ENCODE assay signal across 13 cellular contexts in the genomic region with DNA sequence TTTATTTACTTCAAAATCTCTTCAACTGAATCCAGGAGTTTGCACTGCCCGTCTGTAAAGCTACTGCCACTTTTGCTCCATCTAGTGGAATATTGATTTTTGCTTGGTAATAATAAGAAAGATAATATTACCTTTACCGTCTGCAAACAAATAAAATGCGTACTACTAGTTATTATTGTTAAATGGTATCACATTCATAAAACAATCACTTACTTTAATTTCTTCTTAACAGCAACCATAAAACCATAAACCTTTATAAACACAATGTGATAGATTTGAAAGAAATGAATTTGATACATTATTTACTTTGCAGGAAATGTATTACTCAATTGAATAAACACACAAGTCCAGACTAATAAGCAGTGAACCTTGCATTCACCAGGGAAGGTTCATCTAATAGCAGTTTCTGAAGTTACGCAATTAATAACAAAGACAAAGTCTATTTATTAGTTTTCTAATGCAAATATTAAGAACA. TPM values are rescaled to one million over a fixed set of nuclear protein-coding genes. Genes with fewer than 3 reads are reported as not detected.
DNase-seq lines count a peak whose midpoint lies in the region; ATAC-seq, FAIRE-seq and TF ChIP-seq lines count a peak whose summit lies in the region.
"Had no signal": no experiment of that assay in that cellular context is flagged by ENCODE, and none has a peak within 500 bp of the region (broad histone marks: within the 10 kb centered on the region; RNA-seq: fewer than 3 reads in every experiment).

No MANE protein-coding gene starts in this region.

- intact Hi-C loops in HepG2 (cut with micrococcal nuclease; ENCODE audit: unreplicated experiment): no loop called here

- H3K27ac ChIP-seq in HepG2 (ENCODE audit: extremely low read length, insufficient read depth, low read length) (no peak overlapping the region), GM23338 (ENCODE audit: low read depth) (no peak overlapping the region)
- H3K27ac ChIP-seq: stomach had no signal

- no peak overlapping the region for H3K4me3 ChIP-seq in astrocyte of the spinal cord (ENCODE audit: low read depth, low read length)
- H3K4me3 ChIP-seq in HepG2 (replicated peaks in 1 of 3; ENCODE audit: insufficient read depth in 1 of 3, low read depth in 2 of 3, low read length in 3 of 3): no peak overlapping the region
- no peak overlapping the region for H3K4me3 ChIP-seq in GM23338
- H3K4me3 ChIP-seq: stomach had no signal

- WGBS in HepG2 (ENCODE audit: low lambda C conversion rate): 39% methylated on average over 4 of the region's 4 CpGs

- no peak for TF ChIP-seq RAD21 in HepG2 (CRISPR knock-in tag; IDR thresholded peaks at IDR 0.05)

- no peak overlapping the region for H3K4me3 Mint-ChIP-seq in stimulated activated effector memory CD8-positive, alpha-beta T cell treated with anti-CD3 and anti-CD28 coated beads, Interleukin-12 subunit alpha, Interleukin-12 subunit beta, amount 100 ng/mL, for 72 hours
- no peak overlapping the region for H3K4me3 Mint-ChIP-seq in GM23338
- H3K4me3 Mint-ChIP-seq: activated naive CD8-positive, alpha-beta T cell had no signal

- H3K27me3 Mint-ChIP-seq in GM23338 (ENCODE audit: insufficient read depth, low read depth, poor library complexity): no peaks in the 10 kb centered on the region
- H3K27me3 Mint-ChIP-seq: activated naive CD8-positive, alpha-beta T cell had no signal

- H3K36me3 ChIP-seq in HepG2 (replicated peaks in 1 of 2; ENCODE audit: control insufficient read depth in 1 of 2, insufficient read depth in 2 of 2, low read length in 2 of 2) (no peaks in the 10 kb centered on the region), GM23338 (ENCODE audit: insufficient read depth) (no peaks in the 10 kb centered on the region)
- H3K36me3 ChIP-seq: stomach had no signal

- no peak for ATAC-seq in HepG2
- no peak for ATAC-seq in stimulated activated effector memory CD8-positive, alpha-beta T cell treated with anti-CD3 and anti-CD28 coated beads, Interleukin-12 subunit alpha, Interleukin-12 subunit beta, amount 100 ng/mL, for 72 hours
- ATAC-seq in GM23338: no peak

- peaks cover 22% of the 10 kb centered on the region for H3K9me3 ChIP-seq in HepG2 (ENCODE audit: low read length)
- H3K9me3 ChIP-seq: stomach had no signal

- no peaks in the 10 kb centered on the region for H3K4me1 Mint-ChIP-seq in stimulated activated effector memory CD8-positive, alpha-beta T cell treated with anti-CD3 and anti-CD28 coated beads, Interleukin-12 subunit alpha, Interleukin-12 subunit beta, amount 100 ng/mL, for 72 hours
- peaks cover 8% of the 10 kb centered on the region for H3K4me1 Mint-ChIP-seq in GM23338

- POLR2A ChIA-PET in HepG2 (lab: Yijun Ruan, JAX): no interaction called here

- H3K9me2 ChIP-seq in GM23338 (ENCODE audit: insufficient read depth): no peaks in the 10 kb centered on the region

- no TSS peak for BruUV-seq in HepG2 (replicated peaks; lab: Mats Ljungman, UMichigan)

- CTCF ChIA-PET in HepG2 (lab: Yijun Ruan, JAX; ENCODE audit: low intra/inter-chr PET ratio, low total read pairs): no interaction called here

- H3K9ac ChIP-seq in HepG2 (ENCODE audit: insufficient read depth, low read depth, low read length): no peak overlapping the region

- no peaks in the 10 kb centered on the region for H3K27me3 ChIP-seq in HepG2 (ENCODE audit: control insufficient read depth in 1 of 2, insufficient read depth in 2 of 2, low read length in 2 of 2)
- no peaks in the 10 kb centered on the region for H3K27me3 ChIP-seq in GM23338 (ENCODE audit: insufficient read depth)
- H3K27me3 ChIP-seq: stomach had no signal

- no peaks in the 10 kb centered on the region for H3K36me3 Mint-ChIP-seq in stimulated activated effector memory CD8-positive, alpha-beta T cell treated with anti-CD3 and anti-CD28 coated beads, Interleukin-12 subunit alpha, Interleukin-12 subunit beta, amount 100 ng/mL, for 72 hours
- no peaks in the 10 kb centered on the region for H3K36me3 Mint-ChIP-seq in GM23338 (ENCODE audit: low read depth)
- H3K36me3 Mint-ChIP-seq: activated naive CD8-positive, alpha-beta T cell had no signal

- H3K4me2 ChIP-seq in HepG2 (ENCODE audit: low read depth, low read length): no peak overlapping the region
- H3K4me2 ChIP-seq in GM23338: no peak overlapping the region

- H3K27ac Mint-ChIP-seq in stimulated activated effector memory CD8-positive, alpha-beta T cell treated with anti-CD3 and anti-CD28 coated beads, Interleukin-12 subunit alpha, Interleukin-12 subunit beta, amount 100 ng/mL, for 72 hours: no peak overlapping the region
- no peak overlapping the region for H3K27ac Mint-ChIP-seq in GM23338
- H3K27ac Mint-ChIP-seq: activated naive CD8-positive, alpha-beta T cell had no signal

- H3F3A ChIP-seq in GM23338 (replicated peaks; ENCODE audit: low read depth): no peaks in the 10 kb centered on the region

- H4K20me1 ChIP-seq in HepG2 (ENCODE audit: insufficient read depth, low read length) (no peaks in the 10 kb centered on the region), GM23338 (replicated peaks; ENCODE audit: insufficient read depth) (no peaks in the 10 kb centered on the region)

- no peak for TF ChIP-seq POLR2A in HepG2 (IDR thresholded peaks at IDR 0.05; ENCODE audit: insufficient read depth in 1 of 2, low read depth in 2 of 2, low read length in 2 of 2)

- H3K79me2 ChIP-seq in HepG2 (ENCODE audit: insufficient read depth, low read length) (no peaks in the 10 kb centered on the region), GM23338 (replicated peaks; ENCODE audit: insufficient read depth) (no peaks in the 10 kb centered on the region)

- peak; percentile 41 for TF ChIP-seq CTCF in astrocyte of the spinal cord (IDR thresholded peaks at IDR 0.05; ENCODE audit: low read depth, low read length)
- no peak for TF ChIP-seq CTCF in HepG2 (CRISPR knock-in tag; IDR thresholded peaks at IDR 0.05)
- no peak; a peak in 1 of 4 replicates for TF ChIP-seq CTCF in GM23338 (conservative IDR thresholded peaks at IDR 0.05; ENCODE audit: low read depth in 2 of 2)

- in situ Hi-C loops in Caki2 (cut with HindIII; ENCODE audit: low pct_unique_long_range_greater_than_20kb, low sequenced_read_pairs): no loop called here
- in situ Hi-C loops in astrocyte of the spinal cord (cut with HindIII; ENCODE audit: low sequenced_read_pairs): no loop called here
- in situ Hi-C loops in HepG2 (cut with HindIII; ENCODE audit: extremely low pct_ligation_motif_present, low pct_unique_long_range_greater_than_20kb): no loop called here

- H2AFZ ChIP-seq in HepG2 (ENCODE audit: low read length) (no peak overlapping the region), GM23338 (no peak overlapping the region)

- DNase-seq in Caki2 (ENCODE audit: low read depth) (peak; percentile 36), NCI-H1092 (lab: John Stamatoyannopoulos, UW) (peak; percentile 62), astrocyte of the spinal cord (ENCODE audit: low read depth, low spot score) (peak; percentile 34), HepG2 (ENCODE audit: low spot score) (peak; percentile 3), urothelium cell line (ENCODE audit: low spot score) (no peak), GM23338 (ENCODE audit: low spot score) (no peak), NCI-H1694 treated with DMSO at 0.1 percent for 48 hours (lab: John Stamatoyannopoulos, UW) (no peak)
- DNase-seq in stimulated activated effector memory CD8-positive, alpha-beta T cell treated with anti-CD3 and anti-CD28 coated beads, Interleukin-12 subunit alpha, Interleukin-12 subunit beta, amount 100 ng/mL, for 72 hours (ENCODE audit: low spot score in 2 of 2): no peak
- DNase-seq: activated CD4-positive, alpha-beta T cell treated with anti-CD3 and anti-CD28 coated beads for 1 hour; erythroblast; mesendoderm; stomach had no signal

- peaks cover 6% of the 10 kb centered on the region for H3K9me3 Mint-ChIP-seq in stimulated activated effector memory CD8-positive, alpha-beta T cell treated with anti-CD3 and anti-CD28 coated beads, Interleukin-12 subunit alpha, Interleukin-12 subunit beta, amount 100 ng/mL, for 72 hours
- no peaks in the 10 kb centered on the region for H3K9me3 Mint-ChIP-seq in GM23338

- no peak for FAIRE-seq in HepG2 (lab: Jason Lieb, UNC)
- no peak for FAIRE-seq in urothelium cell line (lab: Jason Lieb, UNC)

- no peak for TF ChIP-seq EP300 in HepG2 (IDR thresholded peaks at IDR 0.05; ENCODE audit: low read depth in 2 of 2, low read length in 2 of 2)
- TF ChIP-seq EP300 in HepG2 (CRISPR knock-in tag; IDR thresholded peaks at IDR 0.05; ENCODE audit: borderline replicate concordance): no peak

- H3K4me1 ChIP-seq in HepG2 (ENCODE audit: insufficient read depth, low read length) (no peaks in the 10 kb centered on the region), GM23338 (ENCODE audit: insufficient read depth) (peaks cover 3% of the 10 kb centered on the region; the same call in 1 of the 2 replicates)
- H3K4me1 ChIP-seq: stomach had no signal

TF ChIP-seq in GM23338, 12 proteins besides CTCF, POLR2A, EP300 and RAD21 (continues in another document):
- TF ChIP-seq JUNB (IDR thresholded peaks at IDR 0.05; ENCODE audit: unreplicated experiment): no peak

RNA-seq across cellular contexts. Expression of a gene that starts 6.4 kb away (rescaled TPM):
- 0.84 and 1.3 TPM in 2 replicates for total RNA-seq in Caki2 (2014; rRNA removed; shearing (Covaris generic); ENCODE audit: low replicate concordance)
- total RNA-seq in HepG2 (2016; rRNA removed; fragmentation: Illumina TruSeq; extraction: Trizol): 0.22 TPM in 1 of 2 replicates, not detected in the other
- not detected in 2 replicates for total RNA-seq in HepG2 (2016; cell fraction: cytosol; rRNA removed; fragmentation: Illumina TruSeq; extraction: Trizol; ENCODE audit: low read depth)
- 0.16 and 0.39 TPM in 2 replicates for total RNA-seq in HepG2 (2016; cell fraction: insoluble cytoplasmic fraction; rRNA removed; fragmentation: Illumina TruSeq; extraction: Trizol)
- total RNA-seq in HepG2 (2016; cell fraction: membrane; rRNA removed; fragmentation: Illumina TruSeq; extraction: Trizol): 0.09 TPM in 1 of 2 replicates, not detected in the other
- total RNA-seq in HepG2 (2016; cell fraction: nucleus; rRNA removed; fragmentation: Illumina TruSeq; extraction: Trizol): 0.41 and 0.84 TPM in 2 replicates
- polyA plus RNA-seq in HepG2 (2011; rRNA removed) (0.47 and 0.50 TPM in 2 replicates), GM23338 (2016; fragmentation: Nextera tagmentation; extraction: Ambion mirVana) (0.55 and 0.56 TPM in 2 replicates)
- polyA plus RNA-seq in HepG2 (2011; cell fraction: cytosol; rRNA removed): 0.24 and 0.45 TPM in 2 replicates
- 0.26 and 0.38 TPM in 2 replicates for polyA plus RNA-seq in HepG2 (2011; cell fraction: nucleus; rRNA removed)
- polyA plus RNA-seq in HepG2 (2012): 0.21 and 0.98 TPM in 2 replicates
- polyA plus RNA-seq in HepG2 (2016; cell fraction: cytosol; fragmentation: Illumina TruSeq; extraction: Trizol; ENCODE audit: low read depth): not detected in 2 replicates
- polyA plus RNA-seq in HepG2 (2016; cell fraction: insoluble cytoplasmic fraction; fragmentation: Illumina TruSeq; extraction: Trizol; ENCODE audit: low read depth): 0.26 TPM in 1 of 2 replicates, not detected in the other
- polyA plus RNA-seq in HepG2 (2016; cell fraction: membrane; fragmentation: Illumina TruSeq; extraction: Trizol; ENCODE audit: low read depth): not detected in 2 replicates
- 0.17 and 0.18 TPM in 2 replicates for polyA plus RNA-seq in HepG2 (2016; cell fraction: nucleus; fragmentation: Illumina TruSeq; extraction: Trizol; ENCODE audit: insufficient read depth, low read depth)
- polyA minus RNA-seq in HepG2 (2011; rRNA and poly(A)+ RNA removed; ENCODE audit: low replicate concordance): 0.62 and 1.1 TPM in 2 replicates
- polyA minus RNA-seq in HepG2 (2011; cell fraction: cytosol; rRNA and poly(A)+ RNA removed): not detected in 2 replicates
- polyA minus RNA-seq in HepG2 (2011; cell fraction: nucleus; rRNA and poly(A)+ RNA removed): 2.2 and 2.4 TPM in 2 replicates
- total RNA-seq in GM23338 (2014; rRNA removed; shearing (Covaris generic)): 0.42 and 3.9 TPM in 2 replicates

Comparison
In these comparisons a context has a peak if more than half of its experiments do, and no peak if none do; other contexts are left out.
1. DNase-seq: peak in Caki2 (single experiment), NCI-H1092 (single experiment), astrocyte of the spinal cord (single experiment) and HepG2 (single experiment); none in urothelium cell line (single experiment), stimulated activated effector memory CD8-positive, alpha-beta T cell treated with anti-CD3 and anti-CD28 coated beads, Interleukin-12 subunit alpha, Interleukin-12 subunit beta, amount 100 ng/mL, for 72 hours (0 of 2), GM23338 (single experiment) and NCI-H1694 treated with DMSO at 0.1 percent for 48 hours (single experiment).